ENCODE assay signal across 10 cellular contexts in genomic region chr1:53367503-53368313, GRCh38. TPM values are rescaled to one million over a fixed set of nuclear protein-coding genes. Genes with fewer than 3 reads are reported as not detected.
DNase-seq lines count a peak whose midpoint lies in the region; ATAC-seq, FAIRE-seq and TF ChIP-seq lines count a peak whose summit lies in the region.
"Had no signal": no experiment of that assay in that cellular context is flagged by ENCODE, and none has a peak within 500 bp of the region (broad histone marks: within the 10 kb centered on the region; RNA-seq: fewer than 3 reads in every experiment).

No MANE protein-coding gene starts in this region.

- no peak overlapping the region for H2BK12ac ChIP-seq in H9 (ENCODE audit: insufficient read length, low read depth, low read length)

- no peak overlapping the region for H3K4me3 ChIP-seq in NB4 (ENCODE audit: low read depth, low read length)

- no peaks in the 10 kb centered on the region for H3K4me1 ChIP-seq in H9 (ENCODE audit: insufficient read depth, low read length)

- no peak overlapping the region for H3K56ac ChIP-seq in H9 (ENCODE audit: insufficient read length, low read depth, low read length)

- H3K9me3 ChIP-seq in H9 (ENCODE audit: control insufficient read depth, low read depth, low read length): no peaks in the 10 kb centered on the region

- no peak overlapping the region for H3T11ph ChIP-seq in H9 (ENCODE audit: low read length)

- H3K9ac ChIP-seq in H9 (ENCODE audit: extremely low read depth, insufficient read length, low read length): no peak overlapping the region

- H2BK5ac ChIP-seq in H9 (ENCODE audit: insufficient read length, low read length): no peak overlapping the region

- H3K23ac ChIP-seq in H9 (ENCODE audit: insufficient read length, low read depth, low read length): no peak overlapping the region

- H4K91ac ChIP-seq in H9 (ENCODE audit: insufficient read length, low read depth, low read length): no peak overlapping the region

- H2BK15ac ChIP-seq in H9 (ENCODE audit: low read depth, low read length): no peak overlapping the region

- DNase-seq in GM18507 (ENCODE audit: extremely low spot score, insufficient read length, low read depth): peak; percentile 85
- DNase-seq in H9: peak; percentile 19
- peak; percentile 90 for DNase-seq in NB4 (ENCODE audit: low read depth)
- peak; percentile 78 for DNase-seq in activated naive CD4-positive, alpha-beta T cell treated with anti-CD3 and anti-CD28 coated beads, Interleukin-2, amount 10 ng/mL, durations not matched to agents 7 days and 5 days
- DNase-seq in RKO (ENCODE audit: low spot score): no peak
- no peak for DNase-seq in SHP77 treated with DMSO at 0.1 percent for 48 hours (lab: John Stamatoyannopoulos, UW)
- no peak for DNase-seq in DMS153 treated with DMSO at 0.1 percent for 48 hours (lab: John Stamatoyannopoulos, UW; ENCODE audit: unreplicated experiment)

- TF ChIP-seq POLR2A in NB4 (IDR thresholded peaks at IDR 0.05; ENCODE audit: extremely low read depth, insufficient read length): no peak

- no peak overlapping the region for H2BK20ac ChIP-seq in H9 (ENCODE audit: low read depth, low read length, poor library complexity, severe bottlenecking)

- H3K14ac ChIP-seq in H9 (ENCODE audit: insufficient read depth, low read length): no peak overlapping the region

- H3K4me2 ChIP-seq in H9 (ENCODE audit: insufficient read depth, insufficient read length, low read length): no peak overlapping the region

- no peak overlapping the region for H3K18ac ChIP-seq in H9 (ENCODE audit: insufficient read length, low read depth, low read length)

- peaks cover 38% of the 10 kb centered on the region for H3K27me3 Mint-ChIP-seq in H9 (ENCODE audit: low read depth)
- peaks cover 11% of the 10 kb centered on the region for H3K27me3 Mint-ChIP-seq in activated naive CD4-positive, alpha-beta T cell treated with anti-CD3 and anti-CD28 coated beads, Interleukin-2, amount 10 ng/mL, durations not matched to agents 7 days and 5 days
- H3K27me3 Mint-ChIP-seq in stimulated activated memory B cell treated with anti-CD40 and anti-IgM and Interleukin-4, amounts not matched to agents 10 μg/mL and 1 μg/mL and 100 μg/mL, for 72 hours: no peaks in the 10 kb centered on the region

- peak; percentile 95 for ATAC-seq in stimulated activated memory B cell treated with anti-CD40 and anti-IgM and Interleukin-4, amounts not matched to agents 10 μg/mL and 1 μg/mL and 100 μg/mL, for 72 hours

- no peak overlapping the region for H4K8ac ChIP-seq in H9 (replicated peaks; ENCODE audit: insufficient read length, low read depth, low read length)

- no peak for TF ChIP-seq CTCF in H9 (conservative IDR thresholded peaks at IDR 0.05)
- TF ChIP-seq CTCF in NB4 (IDR thresholded peaks at IDR 0.05; ENCODE audit: low read depth, low read length): no peak

- H3K27me3 ChIP-seq in H9 (ENCODE audit: insufficient read depth, low read length): no peaks in the 10 kb centered on the region

- no peak overlapping the region for H4K5ac ChIP-seq in H9 (ENCODE audit: insufficient read length, low read depth, low read length)

- no peak overlapping the region for H3K27ac ChIP-seq in H9 (ENCODE audit: insufficient read length, low read depth, low read length)

- H3K79me1 ChIP-seq in H9 (ENCODE audit: insufficient read depth, low read depth, low read length, poor library complexity, severe bottlenecking): no peaks in the 10 kb centered on the region

- FAIRE-seq in GM18507 (lab: Jason Lieb, UNC): peak; percentile 93
- FAIRE-seq: bronchial epithelial cell had no signal

- no peak overlapping the region for H2BK120ac ChIP-seq in H9 (ENCODE audit: low read depth, low read length, poor library complexity, severe bottlenecking)

- no peaks in the 10 kb centered on the region for H3K23me2 ChIP-seq in H9 (ENCODE audit: insufficient read length, low read depth, low read length, poor library complexity, severe bottlenecking)

- no peak overlapping the region for H2AFZ ChIP-seq in H9 (ENCODE audit: low read length)

- H3K4me3 Mint-ChIP-seq in H9: no peak overlapping the region
- H3K4me3 Mint-ChIP-seq in activated naive CD4-positive, alpha-beta T cell treated with anti-CD3 and anti-CD28 coated beads, Interleukin-2, amount 10 ng/mL, durations not matched to agents 7 days and 5 days: peak overlapping the region; percentile 87
- H3K4me3 Mint-ChIP-seq in stimulated activated memory B cell treated with anti-CD40 and anti-IgM and Interleukin-4, amounts not matched to agents 10 μg/mL and 1 μg/mL and 100 μg/mL, for 72 hours: peak overlapping the region; percentile 90
- H3K4me3 Mint-ChIP-seq: nephron had no signal

- H3K79me2 ChIP-seq in H9 (ENCODE audit: insufficient read depth, low read length): no peaks in the 10 kb centered on the region

- no peak overlapping the region for H3K27ac Mint-ChIP-seq in H9
- H3K27ac Mint-ChIP-seq in activated naive CD4-positive, alpha-beta T cell treated with anti-CD3 and anti-CD28 coated beads, Interleukin-2, amount 10 ng/mL, durations not matched to agents 7 days and 5 days: peak overlapping the region; percentile 91
- peak overlapping the region; percentile 95 for H3K27ac Mint-ChIP-seq in stimulated activated memory B cell treated with anti-CD40 and anti-IgM and Interleukin-4, amounts not matched to agents 10 μg/mL and 1 μg/mL and 100 μg/mL, for 72 hours
- H3K27ac Mint-ChIP-seq: nephron had no signal

- H2AK5ac ChIP-seq in H9 (ENCODE audit: insufficient read length, low read length): no peak overlapping the region

- H3K4me1 Mint-ChIP-seq in H9: peaks cover 6 to 19% of the 10 kb centered on the region in 2 experiments
- H3K4me1 Mint-ChIP-seq in activated naive CD4-positive, alpha-beta T cell treated with anti-CD3 and anti-CD28 coated beads, Interleukin-2, amount 10 ng/mL, durations not matched to agents 7 days and 5 days: peaks cover 32% of the 10 kb centered on the region
- peaks cover 55% of the 10 kb centered on the region for H3K4me1 Mint-ChIP-seq in stimulated activated memory B cell treated with anti-CD40 and anti-IgM and Interleukin-4, amounts not matched to agents 10 μg/mL and 1 μg/mL and 100 μg/mL, for 72 hours
- H3K4me1 Mint-ChIP-seq: nephron had no signal

- H3K4ac ChIP-seq in H9 (ENCODE audit: low read depth, low read length): no peak overlapping the region

- no peaks in the 10 kb centered on the region for H3K36me3 Mint-ChIP-seq in H9 (ENCODE audit: insufficient read depth in 1 of 3, low read depth in 3 of 3)
- peaks cover 3% of the 10 kb centered on the region for H3K36me3 Mint-ChIP-seq in activated naive CD4-positive, alpha-beta T cell treated with anti-CD3 and anti-CD28 coated beads, Interleukin-2, amount 10 ng/mL, durations not matched to agents 7 days and 5 days
- H3K36me3 Mint-ChIP-seq in stimulated activated memory B cell treated with anti-CD40 and anti-IgM and Interleukin-4, amounts not matched to agents 10 μg/mL and 1 μg/mL and 100 μg/mL, for 72 hours: peaks cover 13% of the 10 kb centered on the region

- H4K20me1 ChIP-seq in H9 (ENCODE audit: control insufficient read depth, insufficient read depth, insufficient read length): no peaks in the 10 kb centered on the region

- CTCF ChIA-PET in activated naive CD4-positive, alpha-beta T cell treated with anti-CD3 and anti-CD28 coated beads, Interleukin-2, amount 10 ng/mL, durations not matched to agents 7 days and 5 days (lab: Charles Lee): interaction anchor here (0.9 to 1.7 kb wide), 4 partner anchors 11 to 41 kb away, joined by 3 to 9 read pairs (median 6); no protein-coding TSS in a partner anchor

- WGBS in H9 (ENCODE audit: extremely low coverage, insufficient read length, low lambda C conversion rate): no CpG with 5 or more reads among the region's 7 CpGs

- H3K9me3 Mint-ChIP-seq in H9: no peaks in the 10 kb centered on the region; a peak in 1 of 5 replicates
- no peaks in the 10 kb centered on the region for H3K9me3 Mint-ChIP-seq in activated naive CD4-positive, alpha-beta T cell treated with anti-CD3 and anti-CD28 coated beads, Interleukin-2, amount 10 ng/mL, durations not matched to agents 7 days and 5 days
- no peaks in the 10 kb centered on the region for H3K9me3 Mint-ChIP-seq in stimulated activated memory B cell treated with anti-CD40 and anti-IgM and Interleukin-4, amounts not matched to agents 10 μg/mL and 1 μg/mL and 100 μg/mL, for 72 hours
- H3K9me3 Mint-ChIP-seq: nephron had no signal

RNA-seq across cellular contexts. Expression of gene LRP8, which starts 39.8 kb away (rescaled TPM):
- 69.2 and 78.6 TPM in 2 replicates for total RNA-seq in H9 (2021)

Comparison
In these comparisons a context has a peak if more than half of its experiments do, and no peak if none do; other contexts are left out.
1. DNase-seq: peak in GM18507 (single experiment), H9 (single experiment), NB4 (single experiment) and activated naive CD4-positive, alpha-beta T cell treated with anti-CD3 and anti-CD28 coated beads, Interleukin-2, amount 10 ng/mL, durations not matched to agents 7 days and 5 days (single experiment); none in RKO (single experiment), SHP77 treated with DMSO at 0.1 percent for 48 hours (single experiment) and DMS153 treated with DMSO at 0.1 percent for 48 hours (single experiment).
2. H3K27ac Mint-ChIP-seq: peak in activated naive CD4-positive, alpha-beta T cell treated with anti-CD3 and anti-CD28 coated beads, Interleukin-2, amount 10 ng/mL, durations not matched to agents 7 days and 5 days (single experiment) and stimulated activated memory B cell treated with anti-CD40 and anti-IgM and Interleukin-4, amounts not matched to agents 10 μg/mL and 1 μg/mL and 100 μg/mL, for 72 hours (single experiment); none in H9 (0 of 3).
3. H3K4me3 Mint-ChIP-seq: peak in activated naive CD4-positive, alpha-beta T cell treated with anti-CD3 and anti-CD28 coated beads, Interleukin-2, amount 10 ng/mL, durations not matched to agents 7 days and 5 days (single experiment) and stimulated activated memory B cell treated with anti-CD40 and anti-IgM and Interleukin-4, amounts not matched to agents 10 μg/mL and 1 μg/mL and 100 μg/mL, for 72 hours (single experiment); none in H9 (0 of 2).